8 cellular contexts compared by ENCODE assay signal in genomic region chr20:38434310-38434741, GRCh38. TPM values are rescaled to one million over a fixed set of nuclear protein-coding genes. Genes with fewer than 3 reads are reported as not detected.
A peak's percentile ranks its signal among the peaks of the same experiment; 100 is the strongest.
DNase-seq lines count a peak whose midpoint lies in the region; ATAC-seq and TF ChIP-seq lines count a peak whose summit lies in the region.

No MANE protein-coding gene starts in this region.

- ATAC-seq in omental fat pad (ENCODE audit: low FRiP score) (peak; percentile 26), HG03571 (IDR thresholded peaks at IDR 0.05; ENCODE audit: unreplicated experiment) (no peak), HG03439 (IDR thresholded peaks at IDR 0.05; ENCODE audit: unreplicated experiment) (no peak)

- H3K27ac Mint-ChIP-seq in Calu3 (ENCODE audit: unreplicated experiment) = peak overlapping the region; percentile 90

- CTCF ChIA-PET in Calu3 (lab: Charles Lee) = interaction anchor here (0.6 to 2.5 kb wide), 6 partner anchors 13 to 170 kb away, joined by 3 to 39 read pairs (median 6); partner anchors contain the start of gene RALGAPB

- intact Hi-C loops in Calu3 (cut with micrococcal nuclease; ENCODE audit: unreplicated experiment) = no loop called here

- peak overlapping the region; percentile 88 for H3K4me3 Mint-ChIP-seq in Calu3 (ENCODE audit: low read depth, unreplicated experiment)

- H3K4me3 ChIP-seq in Jurkat, Clone E6-1 (ENCODE audit: low read length) = peak overlapping the region; percentile 80
- H3K4me3 ChIP-seq in fibroblast of mammary gland (ENCODE audit: control insufficient read depth, low read depth, low read length) = peak overlapping the region; percentile 96

- DNase-seq in Calu3 (peak; percentile 30), fibroblast of mammary gland (ENCODE audit: low read depth) (no peak), omental fat pad (ENCODE audit: low spot score) (no peak), medulla oblongata (ENCODE audit: extremely low spot score) (no peak)
- no peak for DNase-seq in Jurkat, Clone E6-1 (ENCODE audit: low read depth, low spot score)
- peak; percentile 24 for DNase-seq in activated CD8-positive, alpha-beta memory T cell treated with anti-CD3 and anti-CD28 coated beads, Interleukin-2, amount 50 U/mL, for 4 hours

- peaks cover 30% of the 10 kb centered on the region for H3K4me1 Mint-ChIP-seq in Calu3 (ENCODE audit: low read depth, unreplicated experiment)

- no peak for TF ChIP-seq CTCF in Calu3 (IDR thresholded peaks at IDR 0.05; ENCODE audit: unreplicated experiment)
- no peak for TF ChIP-seq CTCF in fibroblast of mammary gland (conservative IDR thresholded peaks at IDR 0.05; ENCODE audit: control insufficient read depth, insufficient read depth, low read depth, low read length)
- no peak for TF ChIP-seq CTCF in omental fat pad (IDR thresholded peaks at IDR 0.05)

- peaks cover 15% of the 10 kb centered on the region for H3K27me3 Mint-ChIP-seq in Calu3 (ENCODE audit: unreplicated experiment)

- H3K9me3 Mint-ChIP-seq in Calu3 (ENCODE audit: low read depth, unreplicated experiment) = no peaks in the 10 kb centered on the region

- H3K36me3 Mint-ChIP-seq in Calu3 (ENCODE audit: insufficient read depth, unreplicated experiment) = peaks cover 59% of the 10 kb centered on the region

- no TSS peak for BruUV-seq in Calu3 (replicated peaks; lab: Mats Ljungman, UMichigan)

RNA-seq across cellular contexts. Expression of gene SNHG17, which starts 0.8 kb away (rescaled TPM):
- total RNA-seq in Calu3 (2022) = 111 and 114 TPM in 2 replicates
- polyA plus RNA-seq in Jurkat, Clone E6-1 (2012; ENCODE audit: insufficient read depth, insufficient read length) = 94.8 TPM
- 10 to 100 TPM; 19.5 to 66.1 (median 33.4) TPM for total RNA-seq in omental fat pad

RNA-seq across cellular contexts. Expression of gene RALGAPB, which starts 38.3 kb away (rescaled TPM):
- total RNA-seq in Calu3 (2022) (59.8 and 62.5 TPM in 2 replicates), omental fat pad (10 to 100 TPM; 27.1 to 39.9 (median 32.3) TPM)
- 20.4 TPM for polyA plus RNA-seq in Jurkat, Clone E6-1 (2012; ENCODE audit: insufficient read depth, insufficient read length)

Comparison
In these comparisons a context has a peak if more than half of its experiments do, and no peak if none do; other contexts are left out.
1. DNase-seq: peak in Calu3 (single experiment) and activated CD8-positive, alpha-beta memory T cell treated with anti-CD3 and anti-CD28 coated beads, Interleukin-2, amount 50 U/mL, for 4 hours (single experiment); none in Jurkat, Clone E6-1 (single experiment), fibroblast of mammary gland (single experiment), omental fat pad (single experiment) and medulla oblongata (single experiment).